16 cellular contexts compared by ENCODE assay signal in genomic region chr9:87676976-87677775, GRCh38. TPM values are rescaled to one million over a fixed set of nuclear protein-coding genes. Genes with fewer than 3 reads are reported as not detected.
DNase-seq lines count a peak whose midpoint lies in the region; ATAC-seq and TF ChIP-seq lines count a peak whose summit lies in the region.
"Had no signal": no experiment of that assay in that cellular context is flagged by ENCODE, and none has a peak within 500 bp of the region (broad histone marks: within the 10 kb centered on the region; RNA-seq: fewer than 3 reads in every experiment).

No MANE protein-coding gene starts in this region.

- H3K36me3 Mint-ChIP-seq in mesothelial cell of epicardium, result peaks cover 44% of the 10 kb centered on the region
- no peaks in the 10 kb centered on the region for H3K36me3 Mint-ChIP-seq in activated naive CD4-positive, alpha-beta T cell treated with anti-CD3 and anti-CD28 coated beads for 36 hours (ENCODE audit: low read depth)
- H3K36me3 Mint-ChIP-seq: T-cell had no signal

- H3K9me3 Mint-ChIP-seq in mesothelial cell of epicardium, result no peaks in the 10 kb centered on the region
- no peaks in the 10 kb centered on the region for H3K9me3 Mint-ChIP-seq in activated naive CD4-positive, alpha-beta T cell treated with anti-CD3 and anti-CD28 coated beads for 36 hours
- H3K9me3 Mint-ChIP-seq: activated CD4-positive, alpha-beta T cell treated with anti-CD3 and anti-CD28 coated beads, Interleukin-2, amount 10 ng/mL, durations not matched to agents 7 days and 5 days; activated T-helper 17 cell treated with anti-CD3 and anti-CD28 coated beads, Interleukin-2, amount 50 U/mL, for 72 hours; T-cell had no signal

- peak; percentile 16 for DNase-seq in A172 (ENCODE audit: low spot score)
- peak; percentile 11 for DNase-seq in NCI-H226
- DNase-seq in fibroblast of the aortic adventitia (ENCODE audit: low read depth), result peak; percentile 51
- no peak for DNase-seq in mesothelial cell of epicardium (ENCODE audit: low spot score in 2 of 2, unreplicated experiment in 2 of 2)
- DNase-seq in globus pallidus (ENCODE audit: low spot score), result no peak
- DNase-seq in MG63, result no peak
- no peak for DNase-seq in activated naive CD4-positive, alpha-beta T cell treated with anti-CD3 and anti-CD28 coated beads for 36 hours
- DNase-seq: activated CD4-positive, alpha-beta T cell treated with anti-CD3 and anti-CD28 coated beads, Interleukin-2, amount 10 ng/mL, durations not matched to agents 7 days and 5 days; COR-L47; effector memory CD4-positive, alpha-beta T cell; NCI-H1436; NCI-H446; T-cell had no signal

- H3K27ac Mint-ChIP-seq in mesothelial cell of epicardium, result peak overlapping the region; percentile 39
- H3K27ac Mint-ChIP-seq in activated naive CD4-positive, alpha-beta T cell treated with anti-CD3 and anti-CD28 coated beads for 36 hours, result no peak overlapping the region
- H3K27ac Mint-ChIP-seq: activated CD4-positive, alpha-beta T cell treated with anti-CD3 and anti-CD28 coated beads, Interleukin-2, amount 10 ng/mL, durations not matched to agents 7 days and 5 days; activated T-helper 17 cell treated with anti-CD3 and anti-CD28 coated beads, Interleukin-2, amount 50 U/mL, for 72 hours; T-cell had no signal

- peaks cover 18% of the 10 kb centered on the region for H3K4me1 Mint-ChIP-seq in mesothelial cell of epicardium
- peaks cover 3% of the 10 kb centered on the region for H3K4me1 Mint-ChIP-seq in activated naive CD4-positive, alpha-beta T cell treated with anti-CD3 and anti-CD28 coated beads for 36 hours (ENCODE audit: low read depth)
- H3K4me1 Mint-ChIP-seq: activated T-helper 17 cell treated with anti-CD3 and anti-CD28 coated beads, Interleukin-2, amount 50 U/mL, for 72 hours had no signal

- intact Hi-C loops in activated naive CD4-positive, alpha-beta T cell treated with anti-CD3 and anti-CD28 coated beads for 36 hours (cut with micrococcal nuclease), result no loop called here

- H3K27me3 Mint-ChIP-seq in mesothelial cell of epicardium (ENCODE audit: low read depth), result no peaks in the 10 kb centered on the region
- H3K27me3 Mint-ChIP-seq in activated naive CD4-positive, alpha-beta T cell treated with anti-CD3 and anti-CD28 coated beads for 36 hours (ENCODE audit: low read depth), result no peaks in the 10 kb centered on the region
- H3K27me3 Mint-ChIP-seq: activated CD4-positive, alpha-beta T cell treated with anti-CD3 and anti-CD28 coated beads, Interleukin-2, amount 10 ng/mL, durations not matched to agents 7 days and 5 days; T-cell had no signal

- no peak overlapping the region for H3K4me3 ChIP-seq in fibroblast of the aortic adventitia (ENCODE audit: low read depth, low read length)
- no peak overlapping the region for H3K4me3 ChIP-seq in MG63

- CTCF ChIA-PET in activated naive CD4-positive, alpha-beta T cell treated with anti-CD3 and anti-CD28 coated beads for 36 hours (lab: Charles Lee), result interaction anchor here (0.6 to 2.3 kb wide), 6 partner anchors 10 to 902 kb away, joined by 3 to 8 read pairs (median 4); partner anchors contain the start of gene DAPK1

- TF ChIP-seq CTCF in fibroblast of the aortic adventitia (IDR thresholded peaks at IDR 0.05; ENCODE audit: insufficient read depth, low read length) (no peak), mesothelial cell of epicardium (IDR thresholded peaks at IDR 0.05; ENCODE audit: unreplicated experiment) (no peak)

- H3K9me3 ChIP-seq in MG63, result no peaks in the 10 kb centered on the region

- H3K36me3 ChIP-seq in MG63, result peaks cover 32% of the 10 kb centered on the region

- ATAC-seq in HG02623 (IDR thresholded peaks at IDR 0.05; ENCODE audit: unreplicated experiment), result no peak
- ATAC-seq: activated T-helper 17 cell treated with anti-CD3 and anti-CD28 coated beads, Interleukin-2, amount 50 U/mL, for 72 hours; left colon; T-cell had no signal

- H3K27me3 ChIP-seq in MG63, result no peaks in the 10 kb centered on the region

- H3K4me3 Mint-ChIP-seq in mesothelial cell of epicardium, result no peak overlapping the region
- no peak overlapping the region for H3K4me3 Mint-ChIP-seq in activated naive CD4-positive, alpha-beta T cell treated with anti-CD3 and anti-CD28 coated beads for 36 hours
- H3K4me3 Mint-ChIP-seq: activated CD4-positive, alpha-beta T cell treated with anti-CD3 and anti-CD28 coated beads, Interleukin-2, amount 10 ng/mL, durations not matched to agents 7 days and 5 days; activated T-helper 17 cell treated with anti-CD3 and anti-CD28 coated beads, Interleukin-2, amount 50 U/mL, for 72 hours; T-cell had no signal

RNA-seq across cellular contexts. Expression of gene CTSL, which starts 48.7 kb away (rescaled TPM):
- total RNA-seq in A172 (2014; rRNA removed; shearing (Covaris generic)), result 318 and 350 TPM in 2 replicates
- total RNA-seq in fibroblast of the aortic adventitia (ENCODE audit: low replicate concordance) (510 and 513 TPM in 2 replicates), mesothelial cell of epicardium (85.9 to 90.5 TPM (median 86.2 TPM) in 3 replicates)
- total RNA-seq in MG63 (2014; rRNA removed; shearing (Covaris generic); ENCODE audit: low replicate concordance), result 165 and 178 TPM in 2 replicates
- total RNA-seq in activated naive CD4-positive, alpha-beta T cell treated with anti-CD3 and anti-CD28 coated beads for 36 hours, result under 1 TPM; 0.81 to 0.86 TPM

Comparison
In these comparisons a context has a peak if more than half of its experiments do, and no peak if none do; other contexts are left out.
1. DNase-seq: peak in A172 (single experiment), NCI-H226 (single experiment) and fibroblast of the aortic adventitia (single experiment); none in mesothelial cell of epicardium (0 of 2), globus pallidus (single experiment), MG63 (single experiment) and activated naive CD4-positive, alpha-beta T cell treated with anti-CD3 and anti-CD28 coated beads for 36 hours (single experiment).
2. RNA of gene CTSL, which starts 48.7 kb away (total RNA-seq): 510 to 513 TPM in fibroblast of the aortic adventitia, 318 to 350 TPM in A172, 165 to 178 TPM in MG63 and 85.9 to 90.5 TPM in mesothelial cell of epicardium; 0.81 to 0.86 TPM in activated naive CD4-positive, alpha-beta T cell treated with anti-CD3 and anti-CD28 coated beads for 36 hours; every median in the first group is over 10 times any median in the second.